In the genomic region with DNA sequence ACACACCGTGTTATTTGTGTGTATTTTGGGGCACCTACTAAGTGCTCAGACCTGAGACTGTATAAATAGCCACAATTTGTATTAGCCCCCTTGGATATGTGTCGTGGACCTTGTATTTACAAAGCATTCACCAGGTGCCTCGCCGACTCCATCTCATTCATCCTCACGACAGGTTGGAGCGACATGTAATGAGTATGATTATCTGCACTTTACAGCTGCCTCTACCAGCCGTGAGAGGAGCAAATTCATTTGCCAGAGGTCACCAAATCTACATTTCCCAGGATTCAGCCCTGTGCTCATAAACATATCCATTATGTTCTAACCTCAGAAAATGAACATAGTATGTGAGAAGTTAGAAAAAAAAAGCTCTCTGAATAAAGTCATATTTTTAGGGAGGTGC, we compare ENCODE assay signal across 1 cellular context.
TF ChIP-seq lines count a peak whose summit lies in the region.

No MANE protein-coding gene starts in this region.

TF ChIP-seq in K562, 482 proteins besides CTCF, POLR2A, EP300 and RAD21 (continued from another document):
- TF ChIP-seq ZNF77 (CRISPR knock-in tag; IDR thresholded peaks at IDR 0.05): no peak
